Comparison of ENCODE assay signal across 1 cellular context in genomic region chr5:10627185-10628115, GRCh38.
TF ChIP-seq lines count a peak whose summit lies in the region.

No MANE protein-coding gene starts in this region.

TF ChIP-seq in HepG2, 621 proteins besides CTCF, POLR2A, EP300 and RAD21 (continued from another document):
- TF ChIP-seq KDM2A (CRISPR knock-in tag; IDR thresholded peaks at IDR 0.05; ENCODE audit: borderline replicate concordance, low read depth) (0 out of 2 replicates have a peak, but pooled peaks have one; percentile 25), ATF7 (IDR thresholded peaks at IDR 0.05) (peak; percentile 89), ATF7 (CRISPR knock-in tag; IDR thresholded peaks at IDR 0.05) (no peak), ZNF784 (CRISPR knock-in tag; IDR thresholded peaks at IDR 0.05; ENCODE audit: borderline replicate concordance) (no peak), ARNT (IDR thresholded peaks at IDR 0.05) (no peak)
